In the genomic region with DNA sequence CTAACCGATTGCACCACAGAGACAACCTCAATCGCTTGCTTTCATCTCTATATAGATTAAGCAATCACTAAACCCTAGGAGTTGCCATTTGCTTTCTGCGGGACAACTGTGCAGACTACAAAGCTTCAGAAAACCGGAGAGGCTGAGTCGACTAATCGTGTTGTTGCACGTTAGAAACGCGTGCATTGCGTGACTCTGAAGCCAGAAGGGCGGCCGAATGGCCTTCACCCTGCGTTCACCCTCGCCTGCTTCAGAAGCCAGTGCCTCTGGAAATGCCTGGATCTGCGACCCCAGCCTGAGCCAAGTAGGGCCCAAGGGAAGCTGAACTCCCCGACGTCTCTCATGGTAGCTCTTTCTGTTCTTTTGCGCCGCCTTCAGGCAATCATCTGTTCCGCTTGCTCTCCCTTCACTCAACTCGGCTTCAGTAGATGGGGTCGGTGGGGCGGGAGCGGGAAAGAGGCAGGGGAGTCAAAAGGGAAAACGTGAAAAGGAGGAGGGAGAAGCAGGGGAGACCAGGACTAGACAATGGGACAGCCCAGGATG, we compare ENCODE assay signal across 1 cellular context. TPM values are rescaled to one million over a fixed set of nuclear protein-coding genes. Genes with fewer than 3 reads are reported as not detected.
"Had no signal": no experiment of that assay in that cellular context is flagged by ENCODE, and none has a peak within 500 bp of the region (broad histone marks: within the 10 kb centered on the region; RNA-seq: fewer than 3 reads in every experiment).

No MANE protein-coding gene starts in this region.

RNA-seq across cellular contexts. Expression of a gene that starts 18.4 kb away (rescaled TPM):
- polyA plus RNA-seq: esophagus had no signal
